In genomic region chr1:26553942-26554682, GRCh38 we compare ENCODE assay signal across 18 cellular contexts. TPM values are rescaled to one million over a fixed set of nuclear protein-coding genes. Genes with fewer than 3 reads are reported as not detected.
DNase-seq lines count a peak whose midpoint lies in the region; ATAC-seq, FAIRE-seq and TF ChIP-seq lines count a peak whose summit lies in the region.
"Had no signal": no experiment of that assay in that cellular context is flagged by ENCODE, and none has a peak within 500 bp of the region (broad histone marks: within the 10 kb centered on the region; RNA-seq: fewer than 3 reads in every experiment).

No MANE protein-coding gene starts in this region.

- FAIRE-seq in urothelium cell line (lab: Jason Lieb, UNC), result no peak

- intact Hi-C loops in mucosa of descending colon (cut with DNase I, micrococcal nuclease) (no loop called here), left colon (cut with DNase I, micrococcal nuclease) (no loop called here)

- H3K4me3 ChIP-seq in HL-60 (replicated peaks; ENCODE audit: insufficient read depth, low read length) (no peak overlapping the region), mucosa of descending colon (no peak overlapping the region)
- H3K4me3 ChIP-seq: lung, uterus had no signal

- no peaks in the 10 kb centered on the region for H3K4me1 ChIP-seq in mucosa of descending colon (ENCODE audit: low read depth)
- H3K4me1 ChIP-seq: uterus had no signal

- no peaks in the 10 kb centered on the region for H3K27me3 ChIP-seq in HL-60 (ENCODE audit: insufficient read depth, poor library complexity, severe bottlenecking)
- H3K27me3 ChIP-seq: uterus had no signal

- peaks cover 66% of the 10 kb centered on the region for H3K36me3 Mint-ChIP-seq in activated CD8-positive, alpha-beta T cell treated with anti-CD3 and anti-CD28 coated beads, Interleukin-2, amount 10 ng/mL, durations not matched to agents 7 days and 5 days (ENCODE audit: low read depth)

- CTCF ChIA-PET in activated CD8-positive, alpha-beta T cell treated with anti-CD3 and anti-CD28 coated beads, Interleukin-2, amount 10 ng/mL, durations not matched to agents 7 days and 5 days (lab: Charles Lee), result interaction anchor here (1.2 to 10.3 kb wide), 2 partner anchors 14 to 54 kb away, joined by 3 to 67 read pairs; no protein-coding TSS in a partner anchor

- H3K27ac Mint-ChIP-seq in activated CD8-positive, alpha-beta T cell treated with anti-CD3 and anti-CD28 coated beads, Interleukin-2, amount 10 ng/mL, durations not matched to agents 7 days and 5 days, result peak overlapping the region; percentile 6
- H3K27ac Mint-ChIP-seq: nephron had no signal

- peaks cover 11% of the 10 kb centered on the region for H3K36me3 ChIP-seq in mucosa of descending colon (ENCODE audit: low read depth)
- H3K36me3 ChIP-seq: uterus had no signal

- TF ChIP-seq CTCF in HL-60 (IDR thresholded peaks at IDR 0.05; ENCODE audit: insufficient read depth, low read length) (no peak), mucosa of descending colon (IDR thresholded peaks at IDR 0.05) (no peak)

- H3K27me3 Mint-ChIP-seq in activated CD8-positive, alpha-beta T cell treated with anti-CD3 and anti-CD28 coated beads, Interleukin-2, amount 10 ng/mL, durations not matched to agents 7 days and 5 days (ENCODE audit: low read depth), result no peaks in the 10 kb centered on the region

- DNase-seq in AML-193 (lab: John Stamatoyannopoulos, UW), result peak; percentile 37 to 48
- DNase-seq in HL-60 (ENCODE audit: low read depth in 1 of 2, low spot score in 1 of 2), result peak; percentile 70 to 86
- DNase-seq in activated CD8-positive, alpha-beta T cell treated with anti-CD3 and anti-CD28 coated beads, Interleukin-2, amount 10 ng/mL, durations not matched to agents 7 days and 5 days, result peak; percentile 42
- DNase-seq in mucosa of descending colon, result no peak
- no peak for DNase-seq in OCI-M1 (lab: John Stamatoyannopoulos, UW)
- no peak for DNase-seq in left colon
- DNase-seq in urothelium cell line (ENCODE audit: low spot score), result no peak
- no peak for DNase-seq in NCI-H1930 (lab: John Stamatoyannopoulos, UW)
- DNase-seq: activated gamma-delta T cell treated with Interleukin-2 at 50 U/mL for 16 hours; GOT3; NCI-H2107; NCI-H69; stimulated activated naive CD4-positive, alpha-beta T cell; uterus had no signal

- ATAC-seq in activated CD8-positive, alpha-beta T cell treated with anti-CD3 and anti-CD28 coated beads, Interleukin-2, amount 10 ng/mL, durations not matched to agents 7 days and 5 days, result peak; percentile 52
- peak; percentile 12 for ATAC-seq in mucosa of descending colon
- no peak for ATAC-seq in left colon
- ATAC-seq: esophagus mucosa, Panc1 had no signal

- H3K9me3 ChIP-seq in mucosa of descending colon, result no peaks in the 10 kb centered on the region
- H3K9me3 ChIP-seq: uterus had no signal

- peaks cover 30% of the 10 kb centered on the region for H3K4me1 Mint-ChIP-seq in activated CD8-positive, alpha-beta T cell treated with anti-CD3 and anti-CD28 coated beads, Interleukin-2, amount 10 ng/mL, durations not matched to agents 7 days and 5 days (ENCODE audit: low read depth)
- H3K4me1 Mint-ChIP-seq: nephron had no signal

- POLR2A ChIA-PET in activated CD8-positive, alpha-beta T cell treated with anti-CD3 and anti-CD28 coated beads, Interleukin-2, amount 10 ng/mL, durations not matched to agents 7 days and 5 days (lab: Charles Lee), result no interaction called here

- H3K4me3 Mint-ChIP-seq in activated CD8-positive, alpha-beta T cell treated with anti-CD3 and anti-CD28 coated beads, Interleukin-2, amount 10 ng/mL, durations not matched to agents 7 days and 5 days, result no peak overlapping the region
- H3K4me3 Mint-ChIP-seq: nephron had no signal

- no peaks in the 10 kb centered on the region for H3K9me3 Mint-ChIP-seq in activated CD8-positive, alpha-beta T cell treated with anti-CD3 and anti-CD28 coated beads, Interleukin-2, amount 10 ng/mL, durations not matched to agents 7 days and 5 days (ENCODE audit: insufficient read depth)
- H3K9me3 Mint-ChIP-seq: nephron had no signal

- peak overlapping the region; percentile 41 for H3K27ac ChIP-seq in HL-60 (replicated peaks)
- H3K27ac ChIP-seq: uterus had no signal

RNA-seq across cellular contexts. Expression of gene RPS6KA1, which starts 24.6 kb away (rescaled TPM):
- total RNA-seq in activated CD8-positive, alpha-beta T cell treated with anti-CD3 and anti-CD28 coated beads, Interleukin-2, amount 10 ng/mL, durations not matched to agents 7 days and 5 days, result 100 to 1,000 TPM; 179 to 193 TPM
- total RNA-seq in mucosa of descending colon (100 to 1,000 TPM in 2 of 3 donors, 10 to 100 TPM in 1; 81.4 to 183 (median 146) TPM), left colon (100 to 1,000 TPM; 173 to 192 TPM)

Comparison
In these comparisons a context has a peak if more than half of its experiments do, and no peak if none do; other contexts are left out.
1. DNase-seq: peak in AML-193 (2 of 2), HL-60 (2 of 2) and activated CD8-positive, alpha-beta T cell treated with anti-CD3 and anti-CD28 coated beads, Interleukin-2, amount 10 ng/mL, durations not matched to agents 7 days and 5 days (single experiment); none in mucosa of descending colon (0 of 3), OCI-M1 (single experiment), left colon (0 of 2), urothelium cell line (single experiment) and NCI-H1930 (0 of 2).